ENCODE assay signal across 1 cellular context in genomic region chr3:50326182-50326541, GRCh38.
TF ChIP-seq lines count a peak whose summit lies in the region.

No MANE protein-coding gene starts in this region.

TF ChIP-seq in GM23338, 12 proteins besides CTCF, POLR2A, EP300 and RAD21:
- TF ChIP-seq ETS1 (IDR thresholded peaks at IDR 0.05) = no peak
- TF ChIP-seq JUNB (IDR thresholded peaks at IDR 0.05; ENCODE audit: unreplicated experiment) = no peak
